In genomic region chr3:127391436-127392145, GRCh38 we compare ENCODE assay signal across 20 cellular contexts.
"Had no signal": no experiment of that assay in that cellular context is flagged by ENCODE, and none has a peak within 500 bp of the region (broad histone marks: within the 10 kb centered on the region; RNA-seq: fewer than 3 reads in every experiment).

No MANE protein-coding gene starts in this region.

- H3K9me3 ChIP-seq: lower lobe of right lung, pancreas, suprapubic skin had no signal

- DNase-seq: activated CD4-positive, alpha-beta memory T cell treated with anti-CD3 and anti-CD28 coated beads for 36 hours; activated CD4-positive, alpha-beta T cell treated with anti-CD3 and anti-CD28 coated beads for 36 hours; activated CD8-positive, alpha-beta memory T cell treated with anti-CD3 and anti-CD28 coated beads, Interleukin-2, amount 10 ng/mL, durations not matched to agents 7 days and 5 days; activated effector memory CD4-positive, alpha-beta T cell treated with anti-CD3 and anti-CD28 coated beads, Interleukin-2, amount 50 U/mL, for 16 hours; activated T-cell treated with anti-CD3 and anti-CD28 coated beads, Interleukin-2, amount 50 U/mL, for 4 hours; amniotic stem cell; central memory CD4-positive, alpha-beta T cell; effector CD8-positive, alpha-beta T cell; foreskin fibroblast; hypothalamus; kidney glomerular epithelial cell; midbrain; stimulated activated naive CD4-positive, alpha-beta T cell; T-helper 2 cell; trophoblast cell had no signal

- H3K36me3 ChIP-seq: lower lobe of right lung, pancreas, suprapubic skin had no signal

- H3K4me3 ChIP-seq: lower lobe of right lung, pancreas, suprapubic skin had no signal

- ATAC-seq: activated CD4-positive, alpha-beta T cell treated with anti-CD3 and anti-CD28 coated beads for 36 hours; activated CD8-positive, alpha-beta memory T cell treated with anti-CD3 and anti-CD28 coated beads, Interleukin-2, amount 10 ng/mL, durations not matched to agents 7 days and 5 days; activated naive CD4-positive, alpha-beta T cell treated with anti-CD3 and anti-CD28 coated beads, Interleukin-2, amount 50 U/mL, for 72 hours; activated T-cell treated with anti-CD3 and anti-CD28 coated beads, Interleukin-2, amount 50 U/mL, for 4 hours; pancreas had no signal

- H3K4me1 Mint-ChIP-seq: activated CD4-positive, alpha-beta T cell treated with anti-CD3 and anti-CD28 coated beads for 36 hours; activated CD8-positive, alpha-beta memory T cell treated with anti-CD3 and anti-CD28 coated beads, Interleukin-2, amount 10 ng/mL, durations not matched to agents 7 days and 5 days had no signal

- H3K9me3 Mint-ChIP-seq: activated CD4-positive, alpha-beta memory T cell treated with anti-CD3 and anti-CD28 coated beads for 36 hours; activated naive CD4-positive, alpha-beta T cell treated with anti-CD3 and anti-CD28 coated beads, Interleukin-2, amount 50 U/mL, for 72 hours; activated T-cell treated with anti-CD3 and anti-CD28 coated beads, Interleukin-2, amount 50 U/mL, for 4 hours had no signal

- H3K27ac Mint-ChIP-seq: activated CD4-positive, alpha-beta memory T cell treated with anti-CD3 and anti-CD28 coated beads for 36 hours; activated CD4-positive, alpha-beta T cell treated with anti-CD3 and anti-CD28 coated beads for 36 hours; activated CD8-positive, alpha-beta memory T cell treated with anti-CD3 and anti-CD28 coated beads, Interleukin-2, amount 10 ng/mL, durations not matched to agents 7 days and 5 days; activated naive CD4-positive, alpha-beta T cell treated with anti-CD3 and anti-CD28 coated beads, Interleukin-2, amount 50 U/mL, for 72 hours had no signal

- H3K4me1 ChIP-seq: lower lobe of right lung, pancreas, suprapubic skin had no signal

- H3K4me3 Mint-ChIP-seq: activated CD4-positive, alpha-beta memory T cell treated with anti-CD3 and anti-CD28 coated beads for 36 hours; activated CD4-positive, alpha-beta T cell treated with anti-CD3 and anti-CD28 coated beads for 36 hours; activated CD8-positive, alpha-beta memory T cell treated with anti-CD3 and anti-CD28 coated beads, Interleukin-2, amount 10 ng/mL, durations not matched to agents 7 days and 5 days; activated T-cell treated with anti-CD3 and anti-CD28 coated beads, Interleukin-2, amount 50 U/mL, for 4 hours had no signal

- H3K36me3 Mint-ChIP-seq: activated CD4-positive, alpha-beta memory T cell treated with anti-CD3 and anti-CD28 coated beads for 36 hours; activated CD8-positive, alpha-beta memory T cell treated with anti-CD3 and anti-CD28 coated beads, Interleukin-2, amount 10 ng/mL, durations not matched to agents 7 days and 5 days; activated naive CD4-positive, alpha-beta T cell treated with anti-CD3 and anti-CD28 coated beads, Interleukin-2, amount 50 U/mL, for 72 hours; brain had no signal

- H3K27ac ChIP-seq: lower lobe of right lung, pancreas, suprapubic skin had no signal

- H3K27me3 ChIP-seq: pancreas had no signal
